In genomic region chr16:84069540-84069939, GRCh38 we compare ENCODE assay signal across 1 cellular context.
TF ChIP-seq lines count a peak whose summit lies in the region.

No MANE protein-coding gene starts in this region.

TF ChIP-seq in SK-N-SH, 30 proteins besides CTCF, POLR2A, EP300 and RAD21:
- no peak for TF ChIP-seq USF1 (IDR thresholded peaks at IDR 0.05; ENCODE audit: borderline replicate concordance, low read depth)
- TF ChIP-seq TAF1 (IDR thresholded peaks at IDR 0.05; ENCODE audit: borderline replicate concordance, low read depth, low read length): no peak
- no peak for TF ChIP-seq RFX5 (IDR thresholded peaks at IDR 0.05; ENCODE audit: low read length)
- no peak for TF ChIP-seq MXI1 (IDR thresholded peaks at IDR 0.05; ENCODE audit: low read depth, low read length)
- TF ChIP-seq, protein P1, sequence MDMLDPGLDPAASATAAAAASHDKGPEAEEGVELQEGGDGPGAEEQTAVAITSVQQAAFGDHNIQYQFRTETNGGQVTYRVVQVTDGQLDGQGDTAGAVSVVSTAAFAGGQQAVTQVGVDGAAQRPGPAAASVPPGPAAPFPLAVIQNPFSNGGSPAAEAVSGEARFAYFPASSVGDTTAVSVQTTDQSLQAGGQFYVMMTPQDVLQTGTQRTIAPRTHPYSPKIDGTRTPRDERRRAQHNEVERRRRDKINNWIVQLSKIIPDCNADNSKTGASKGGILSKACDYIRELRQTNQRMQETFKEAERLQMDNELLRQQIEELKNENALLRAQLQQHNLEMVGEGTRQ (IDR thresholded peaks at IDR 0.05; ENCODE audit: borderline replicate concordance, low read depth, low read length): no peak
- no peak for TF ChIP-seq YY1 (IDR thresholded peaks at IDR 0.05; ENCODE audit: low read depth)
- TF ChIP-seq, protein P2, sequence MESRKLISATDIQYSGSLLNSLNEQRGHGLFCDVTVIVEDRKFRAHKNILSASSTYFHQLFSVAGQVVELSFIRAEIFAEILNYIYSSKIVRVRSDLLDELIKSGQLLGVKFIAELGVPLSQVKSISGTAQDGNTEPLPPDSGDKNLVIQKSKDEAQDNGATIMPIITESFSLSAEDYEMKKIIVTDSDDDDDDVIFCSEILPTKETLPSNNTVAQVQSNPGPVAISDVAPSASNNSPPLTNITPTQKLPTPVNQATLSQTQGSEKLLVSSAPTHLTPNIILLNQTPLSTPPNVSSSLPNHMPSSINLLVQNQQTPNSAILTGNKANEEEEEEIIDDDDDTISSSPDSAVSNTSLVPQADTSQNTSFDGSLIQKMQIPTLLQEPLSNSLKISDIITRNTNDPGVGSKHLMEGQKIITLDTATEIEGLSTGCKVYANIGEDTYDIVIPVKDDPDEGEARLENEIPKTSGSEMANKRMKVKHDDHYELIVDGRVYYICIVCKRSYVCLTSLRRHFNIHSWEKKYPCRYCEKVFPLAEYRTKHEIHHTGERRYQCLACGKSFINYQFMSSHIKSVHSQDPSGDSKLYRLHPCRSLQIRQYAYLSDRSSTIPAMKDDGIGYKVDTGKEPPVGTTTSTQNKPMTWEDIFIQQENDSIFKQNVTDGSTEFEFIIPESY (IDR thresholded peaks at IDR 0.05; ENCODE audit: borderline replicate concordance, low read depth): no peak
- TF ChIP-seq MEF2A (IDR thresholded peaks at IDR 0.05; ENCODE audit: borderline replicate concordance, low read depth): no peak
- TF ChIP-seq SMC3 (IDR thresholded peaks at IDR 0.05; ENCODE audit: low read depth, low read length): no peak
- TF ChIP-seq GATA2 (CRISPR knock-in tag; IDR thresholded peaks at IDR 0.05): no peak
- TF ChIP-seq ELF1 (IDR thresholded peaks at IDR 0.05): no peak
